25 cellular contexts compared by ENCODE assay signal in genomic region chr18:62967089-62967488, GRCh38.
DNase-seq lines count a peak whose midpoint lies in the region; ATAC-seq, FAIRE-seq and TF ChIP-seq lines count a peak whose summit lies in the region.
"Had no signal": no experiment of that assay in that cellular context is flagged by ENCODE, and none has a peak within 500 bp of the region (broad histone marks: within the 10 kb centered on the region; RNA-seq: fewer than 3 reads in every experiment).

No MANE protein-coding gene starts in this region.

- H3K27me3 ChIP-seq in dorsolateral prefrontal cortex (no peaks in the 10 kb centered on the region), right cardiac atrium (ENCODE audit: control insufficient read depth, insufficient read depth) (no peaks in the 10 kb centered on the region)
- no peaks in the 10 kb centered on the region for H3K27me3 ChIP-seq in CD8-positive, alpha-beta T cell (ENCODE audit: insufficient read depth, low read length)
- H3K27me3 ChIP-seq: BE2C; BLaER1 treated with 17β-estradiol and CSF1 and Interleukin-3, amounts not matched to agents 10 nM and 100 nM had no signal

- WGBS in right cardiac atrium: 91% methylated on average over 4 of the region's 4 CpGs

- DNase-seq in GM19239 (ENCODE audit: insufficient read length, low spot score): no peak
- no peak for DNase-seq in dorsolateral prefrontal cortex
- DNase-seq in mucosa of descending colon: no peak
- no peak for DNase-seq in substantia nigra (lab: John Stamatoyannopoulos, UW)
- no peak for DNase-seq in left cardiac atrium
- no peak for DNase-seq in frontal cortex (ENCODE audit: low spot score in 2 of 2)
- DNase-seq in right cardiac atrium: no peak
- DNase-seq in CD8-positive, alpha-beta T cell: no peak
- DNase-seq: 8988T; ACHN; AML-193; BE2C; Calu3; CD4-positive, alpha-beta T cell; COR-L47; DMS153; DND-41; GM23248; H7; HCEC 1CT had no signal

- H3K4me1 Mint-ChIP-seq in CD8-positive, alpha-beta T cell (ENCODE audit: low read depth): no peaks in the 10 kb centered on the region
- H3K4me1 Mint-ChIP-seq: CD14-positive monocyte had no signal

- no peak overlapping the region for H3K4me3 ChIP-seq in dorsolateral prefrontal cortex
- no peak overlapping the region for H3K4me3 ChIP-seq in mucosa of descending colon
- H3K4me3 ChIP-seq in right cardiac atrium (ENCODE audit: low read length): no peak overlapping the region
- no peak overlapping the region for H3K4me3 ChIP-seq in CD8-positive, alpha-beta T cell (ENCODE audit: low read depth, low read length)
- H3K4me3 ChIP-seq: A549; BLaER1 treated with 17β-estradiol and CSF1 and Interleukin-3, amounts not matched to agents 10 nM and 100 nM; GM23248 had no signal

- no peak overlapping the region for H3K4me3 Mint-ChIP-seq in CD8-positive, alpha-beta T cell
- H3K4me3 Mint-ChIP-seq: CD14-positive monocyte; CD4-positive, alpha-beta T cell had no signal

- H3K36me3 ChIP-seq in mucosa of descending colon (ENCODE audit: low read depth): no peaks in the 10 kb centered on the region
- H3K36me3 ChIP-seq in CD8-positive, alpha-beta T cell (ENCODE audit: insufficient read depth, low read length): no peaks in the 10 kb centered on the region
- H3K36me3 ChIP-seq: BE2C had no signal

- no peaks in the 10 kb centered on the region for H3K27me3 Mint-ChIP-seq in CD8-positive, alpha-beta T cell (ENCODE audit: low read depth)
- H3K27me3 Mint-ChIP-seq: CD4-positive, alpha-beta T cell had no signal

- FAIRE-seq in GM19239 (lab: Jason Lieb, UNC) (peak; percentile 23), frontal cortex (lab: Jason Lieb, UNC) (no peak)
- FAIRE-seq: A549, GM12892, H1 had no signal

- CTCF ChIA-PET in CD8-positive, alpha-beta T cell (lab: Charles Lee): interaction anchor here (1.6 kb wide), 1 partner anchor 15 kb away, joined by 3 read pairs; no protein-coding TSS in a partner anchor

- intact Hi-C loops in dorsolateral prefrontal cortex (cut with DNase I): no loop called here
- intact Hi-C loops in mucosa of descending colon (cut with DNase I, micrococcal nuclease): no loop called here
- intact Hi-C loops in left cardiac atrium (cut with DNase I): no loop called here
- intact Hi-C loops in right cardiac atrium (cut with DNase I): no loop called here
- intact Hi-C loops in CD8-positive, alpha-beta T cell (cut with DNase I, micrococcal nuclease): no loop called here

- no peak overlapping the region for H3K27ac Mint-ChIP-seq in CD8-positive, alpha-beta T cell
- H3K27ac Mint-ChIP-seq: CD14-positive monocyte; CD4-positive, alpha-beta T cell had no signal

- H3K9me3 Mint-ChIP-seq in CD8-positive, alpha-beta T cell: peaks cover 2% of the 10 kb centered on the region
- H3K9me3 Mint-ChIP-seq: CD14-positive monocyte had no signal

- H3K4me1 ChIP-seq in mucosa of descending colon (ENCODE audit: low read depth) (no peaks in the 10 kb centered on the region), right cardiac atrium (ENCODE audit: control insufficient read depth, insufficient read depth, low read length) (no peaks in the 10 kb centered on the region)
- no peaks in the 10 kb centered on the region for H3K4me1 ChIP-seq in CD8-positive, alpha-beta T cell (ENCODE audit: insufficient read depth, low read length)
- H3K4me1 ChIP-seq: A549; BE2C; BLaER1 treated with 17β-estradiol and CSF1 and Interleukin-3, amounts not matched to agents 10 nM and 100 nM had no signal

- peak overlapping the region in 40 of 59 donors; percentile 2 to 99 (median 66) for H3K27ac ChIP-seq in dorsolateral prefrontal cortex
- peak overlapping the region; percentile 55 for H3K27ac ChIP-seq in substantia nigra (ENCODE audit: low read depth, low read length, poor library complexity, severe bottlenecking)
- H3K27ac ChIP-seq in right cardiac atrium (ENCODE audit: low read length): no peak overlapping the region
- H3K27ac ChIP-seq in CD8-positive, alpha-beta T cell (ENCODE audit: low read depth, low read length): no peak overlapping the region
- H3K27ac ChIP-seq: A549; BLaER1 treated with 17β-estradiol and CSF1 and Interleukin-3, amounts not matched to agents 10 nM and 100 nM; GM23248 had no signal

- H3K36me3 Mint-ChIP-seq in CD8-positive, alpha-beta T cell: peaks cover 26% of the 10 kb centered on the region

- TF ChIP-seq CTCF in dorsolateral prefrontal cortex (IDR thresholded peaks at IDR 0.05 in 54 of 56, conservative IDR thresholded peaks at IDR 0.05 in 2 of 56; ENCODE audit: low read depth in 1 of 56, partially characterized antibody in 56 of 56) (no peak), mucosa of descending colon (IDR thresholded peaks at IDR 0.05) (no peak)
- no peak for TF ChIP-seq CTCF in CD8-positive, alpha-beta T cell (IDR thresholded peaks at IDR 0.05)

- POLR2A ChIA-PET in CD8-positive, alpha-beta T cell (lab: Charles Lee): no interaction called here

- ATAC-seq in mucosa of descending colon (peak; percentile 19), left cardiac atrium (no peak), right cardiac atrium (no peak)
- no peak for ATAC-seq in CD8-positive, alpha-beta T cell
- ATAC-seq: A549 had no signal

- H3K9me3 ChIP-seq in mucosa of descending colon (no peaks in the 10 kb centered on the region), right cardiac atrium (ENCODE audit: control insufficient read depth, low read length) (no peaks in the 10 kb centered on the region)
- H3K9me3 ChIP-seq in CD8-positive, alpha-beta T cell (ENCODE audit: low read length): no peaks in the 10 kb centered on the region
- H3K9me3 ChIP-seq: A549; BE2C; BLaER1 treated with 17β-estradiol and CSF1 and Interleukin-3, amounts not matched to agents 10 nM and 100 nM had no signal

Comparison
In these comparisons a context has a peak if more than half of its experiments do, and no peak if none do; other contexts are left out.
1. H3K27ac ChIP-seq: peak in dorsolateral prefrontal cortex (40 of 59) and substantia nigra (single experiment); none in right cardiac atrium (single experiment) and CD8-positive, alpha-beta T cell (single experiment).